Comparison of ENCODE assay signal across 21 cellular contexts in genomic region chr3:113428581-113428980, GRCh38.
"Had no signal": no experiment of that assay in that cellular context is flagged by ENCODE, and none has a peak within 500 bp of the region (broad histone marks: within the 10 kb centered on the region; RNA-seq: fewer than 3 reads in every experiment).

No MANE protein-coding gene starts in this region.

- H3K27ac Mint-ChIP-seq: activated CD4-positive, alpha-beta T cell treated with anti-CD3 and anti-CD28 coated beads for 36 hours; activated CD8-positive, alpha-beta T cell treated with anti-CD3 and anti-CD28 coated beads for 36 hours; activated naive CD4-positive, alpha-beta T cell treated with anti-CD3 and anti-CD28 coated beads, Interleukin-2, amount 50 U/mL, for 72 hours; naive thymus-derived CD8-positive, alpha-beta T cell; T-helper 17 cell had no signal

- DNase-seq: activated CD4-positive, alpha-beta T cell treated with anti-CD3 and anti-CD28 coated beads for 36 hours; activated CD8-positive, alpha-beta T cell treated with anti-CD3 and anti-CD28 coated beads for 36 hours; activated effector memory CD4-positive, alpha-beta T cell treated with Interleukin-2 at 50 U/mL for 16 hours; activated T-cell treated with anti-CD3 and anti-CD28 coated beads, Interleukin-2, amount 50 U/mL, for 4 hours; effector memory CD4-positive, alpha-beta T cell; heart right ventricle; left colon; mucosa of descending colon; naive thymus-derived CD8-positive, alpha-beta T cell; pancreas; spleen; stomach; T-helper 17 cell; testis; upper lobe of left lung; WERI-Rb-1 had no signal

- H3K4me3 Mint-ChIP-seq: activated CD4-positive, alpha-beta T cell treated with anti-CD3 and anti-CD28 coated beads for 36 hours; activated CD8-positive, alpha-beta T cell treated with anti-CD3 and anti-CD28 coated beads for 36 hours; activated T-cell treated with anti-CD3 and anti-CD28 coated beads, Interleukin-2, amount 50 U/mL, for 4 hours; central memory CD8-positive, alpha-beta T cell; naive thymus-derived CD8-positive, alpha-beta T cell; T-helper 17 cell had no signal

- H3K27me3 Mint-ChIP-seq: activated CD4-positive, alpha-beta T cell treated with anti-CD3 and anti-CD28 coated beads for 36 hours; activated CD8-positive, alpha-beta T cell treated with anti-CD3 and anti-CD28 coated beads for 36 hours; central memory CD8-positive, alpha-beta T cell; naive thymus-derived CD8-positive, alpha-beta T cell; T-helper 17 cell had no signal

- H3K4me3 ChIP-seq: gastroesophageal sphincter, heart right ventricle, lung, mucosa of descending colon, pancreas, spleen, stomach, testis, upper lobe of left lung had no signal

- ATAC-seq: activated CD4-positive, alpha-beta T cell treated with anti-CD3 and anti-CD28 coated beads for 36 hours; activated CD8-positive, alpha-beta T cell treated with anti-CD3 and anti-CD28 coated beads for 36 hours; activated naive CD4-positive, alpha-beta T cell treated with anti-CD3 and anti-CD28 coated beads, Interleukin-2, amount 50 U/mL, for 72 hours; activated T-cell treated with anti-CD3 and anti-CD28 coated beads, Interleukin-2, amount 50 U/mL, for 4 hours; gastroesophageal sphincter; heart right ventricle; left colon; mucosa of descending colon; naive thymus-derived CD8-positive, alpha-beta T cell; pancreas; sciatic nerve; T-helper 17 cell had no signal

- H3K36me3 ChIP-seq: WERI-Rb-1 had no signal

- H3K4me1 Mint-ChIP-seq: activated CD4-positive, alpha-beta T cell treated with anti-CD3 and anti-CD28 coated beads for 36 hours; central memory CD8-positive, alpha-beta T cell; T-helper 17 cell had no signal

- H3K27me3 ChIP-seq: gastroesophageal sphincter, heart right ventricle, pancreas, spleen, stomach, testis, upper lobe of left lung had no signal
